27 cellular contexts compared by ENCODE assay signal in the genomic region with DNA sequence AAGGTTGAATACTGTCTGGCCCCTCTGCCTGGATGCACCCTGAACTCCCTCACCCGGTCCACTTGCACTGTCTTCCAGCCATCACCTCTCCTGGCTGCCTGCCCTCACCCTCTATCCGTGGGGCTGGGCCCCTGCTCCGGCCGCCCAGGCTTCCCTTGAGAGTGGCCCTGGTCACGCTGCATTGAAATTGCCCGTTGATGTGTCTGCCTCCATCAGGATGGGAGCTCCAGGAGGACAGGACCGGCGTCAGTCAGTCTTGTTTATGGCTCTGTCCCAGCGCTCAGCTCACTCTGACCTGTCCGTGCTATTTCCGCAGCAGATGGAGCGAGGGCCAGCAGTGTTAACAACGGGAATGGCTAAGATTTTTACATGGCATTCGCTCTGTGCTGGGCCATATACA. TPM values are rescaled to one million over a fixed set of nuclear protein-coding genes. Genes with fewer than 3 reads are reported as not detected.
DNase-seq lines count a peak whose midpoint lies in the region; ATAC-seq and TF ChIP-seq lines count a peak whose summit lies in the region.
"Had no signal": no experiment of that assay in that cellular context is flagged by ENCODE, and none has a peak within 500 bp of the region (broad histone marks: within the 10 kb centered on the region; RNA-seq: fewer than 3 reads in every experiment).

No MANE protein-coding gene starts in this region.

- no peak overlapping the region for H3K4me3 ChIP-seq in BLaER1 treated with 17β-estradiol and CSF1 and Interleukin-3, amounts not matched to agents 10 nM and 100 nM
- no peak overlapping the region for H3K4me3 ChIP-seq in GM23338
- H3K4me3 ChIP-seq: breast epithelium, skin epidermis, upper lobe of left lung had no signal

- H3K9me2 ChIP-seq in GM23338 (ENCODE audit: insufficient read depth): no peaks in the 10 kb centered on the region

- H3K79me2 ChIP-seq in GM23338 (replicated peaks; ENCODE audit: insufficient read depth): no peaks in the 10 kb centered on the region

- ATAC-seq in GM23338: no peak
- ATAC-seq in GM18498 (IDR thresholded peaks at IDR 0.05; ENCODE audit: unreplicated experiment): no peak
- ATAC-seq in HG03175 (IDR thresholded peaks at IDR 0.05; ENCODE audit: unreplicated experiment): no peak
- ATAC-seq: HepG2, left colon had no signal

- no peaks in the 10 kb centered on the region for H3K27me3 ChIP-seq in BLaER1 treated with 17β-estradiol and CSF1 and Interleukin-3, amounts not matched to agents 10 nM and 100 nM
- H3K27me3 ChIP-seq in GM23338 (ENCODE audit: insufficient read depth): no peaks in the 10 kb centered on the region
- H3K27me3 ChIP-seq: upper lobe of left lung had no signal

- H3K9me3 Mint-ChIP-seq in GM23338 (peaks cover 7% of the 10 kb centered on the region; the same call in 2 of the 3 replicates), nephron progenitor cell (no peaks in the 10 kb centered on the region)
- H3K9me3 Mint-ChIP-seq: activated naive CD4-positive, alpha-beta T cell treated with anti-CD3 and anti-CD28 coated beads, Interleukin-2, amount 50 U/mL, for 72 hours had no signal

- H4K20me1 ChIP-seq in BLaER1 treated with 17β-estradiol and CSF1 and Interleukin-3, amounts not matched to agents 10 nM and 100 nM: peaks cover 0 to 6% (median 0%) of the 10 kb centered on the region in 11 experiments; a peak in 1 of 22 replicates
- no peaks in the 10 kb centered on the region for H4K20me1 ChIP-seq in GM23338 (replicated peaks; ENCODE audit: insufficient read depth)

- TF ChIP-seq CTCF in GM23338 (conservative IDR thresholded peaks at IDR 0.05; ENCODE audit: low read depth in 2 of 2) (no peak), nephron progenitor cell (IDR thresholded peaks at IDR 0.05) (no peak)

- DNase-seq in GM23338 (ENCODE audit: low spot score) (no peak), dermis microvascular lymphatic vessel endothelial cell (ENCODE audit: low read depth in 2 of 2) (peak; percentile 12 to 28), nephron progenitor cell (peak; percentile 40), COLO668 (lab: John Stamatoyannopoulos, UW; ENCODE audit: unreplicated experiment) (no peak), NCI-H2227 treated with DMSO at 0.1 percent for 48 hours (lab: John Stamatoyannopoulos, UW) (no peak)
- DNase-seq: activated CD4-positive, alpha-beta T cell treated with anti-CD3 and anti-CD28 coated beads for 4 hours; activated CD8-positive, alpha-beta memory T cell treated with anti-CD3 and anti-CD28 coated beads for 24 hours; activated T-cell treated with anti-CD3 and anti-CD28 coated beads for 4 hours; COR-L47; effector CD8-positive, alpha-beta T cell; H7; hippocampal formation; left colon; mesenchymal stem cell; NCI-H1694; stimulated activated naive CD4-positive, alpha-beta T cell; T1000; upper lobe of left lung; WERI-Rb-1 had no signal

- H3K9me3 ChIP-seq in BLaER1 treated with 17β-estradiol and CSF1 and Interleukin-3, amounts not matched to agents 10 nM and 100 nM (replicated peaks in 1 of 11): peaks cover 10 to 13% (median 12%) of the 10 kb centered on the region in 11 experiments
- H3K9me3 ChIP-seq: breast epithelium, upper lobe of left lung had no signal

- H3K9ac ChIP-seq in BLaER1 treated with 17β-estradiol and CSF1 and Interleukin-3, amounts not matched to agents 10 nM and 100 nM: peak overlapping the region in 4 of 11 experiments; percentile 5 to 47 (median 30); a peak in 4 of 22 replicates

- H3K4me2 ChIP-seq in BLaER1 treated with 17β-estradiol and CSF1 and Interleukin-3, amounts not matched to agents 10 nM and 100 nM: peak overlapping the region in 10 of 11 experiments; percentile 0 to 87 (median 76); a peak in 18 of 22 replicates
- no peak overlapping the region for H3K4me2 ChIP-seq in GM23338

- no peaks in the 10 kb centered on the region for H3F3A ChIP-seq in GM23338 (replicated peaks; ENCODE audit: low read depth)

- H3K27me3 Mint-ChIP-seq in GM23338 (ENCODE audit: insufficient read depth, low read depth, poor library complexity) (peaks cover 36% of the 10 kb centered on the region), nephron progenitor cell (ENCODE audit: low read depth, poor library complexity) (peaks cover 6% of the 10 kb centered on the region)

- 0 out of 22 replicates have a peak, but pooled peaks cover 0 to 4% (median 0%) of the 10 kb centered on the region in 11 experiments for H3K36me3 ChIP-seq in BLaER1 treated with 17β-estradiol and CSF1 and Interleukin-3, amounts not matched to agents 10 nM and 100 nM
- H3K36me3 ChIP-seq in GM23338 (ENCODE audit: insufficient read depth): no peaks in the 10 kb centered on the region
- H3K36me3 ChIP-seq: breast epithelium, upper lobe of left lung, WERI-Rb-1 had no signal

- H2AFZ ChIP-seq in GM23338: peak overlapping the region; percentile 89

- 0 out of 22 replicates have a peak overlapping the region, but pooled peaks of 2 of the 11 experiments have one; percentile 13 to 40 for H3K27ac ChIP-seq in BLaER1 treated with 17β-estradiol and CSF1 and Interleukin-3, amounts not matched to agents 10 nM and 100 nM
- H3K27ac ChIP-seq in GM23338 (ENCODE audit: low read depth): no peak overlapping the region
- H3K27ac ChIP-seq: breast epithelium, skin epidermis, upper lobe of left lung, WERI-Rb-1 had no signal

- peaks cover 27 to 93% (median 90%) of the 10 kb centered on the region in 10 experiments; a peak in 19 of 20 replicates for H3K4me1 ChIP-seq in BLaER1 treated with 17β-estradiol and CSF1 and Interleukin-3, amounts not matched to agents 10 nM and 100 nM
- H3K4me1 ChIP-seq in GM23338 (ENCODE audit: insufficient read depth): peaks cover 39% of the 10 kb centered on the region
- H3K4me1 ChIP-seq: breast epithelium, upper lobe of left lung had no signal

- H3K27ac Mint-ChIP-seq in GM23338 (no peak overlapping the region), nephron progenitor cell (peak overlapping the region; percentile 4)
- H3K27ac Mint-ChIP-seq: activated naive CD4-positive, alpha-beta T cell treated with anti-CD3 and anti-CD28 coated beads, Interleukin-2, amount 50 U/mL, for 72 hours had no signal

- H3K4me1 Mint-ChIP-seq in GM23338 (peaks cover 64% of the 10 kb centered on the region), nephron progenitor cell (peaks cover 80% of the 10 kb centered on the region)

- H3K4me3 Mint-ChIP-seq in GM23338: peak overlapping the region; percentile 50; the same call in 2 of the 3 replicates
- H3K4me3 Mint-ChIP-seq in nephron progenitor cell: peak overlapping the region; percentile 48

- peaks cover 4% of the 10 kb centered on the region; the same call in 1 of the 3 replicates for H3K36me3 Mint-ChIP-seq in GM23338 (ENCODE audit: low read depth)
- no peaks in the 10 kb centered on the region for H3K36me3 Mint-ChIP-seq in nephron progenitor cell (ENCODE audit: low read depth)

TF ChIP-seq in GM23338, 12 proteins besides CTCF, POLR2A, EP300 and RAD21 (continues in another document):
- TF ChIP-seq POLR2AphosphoS5 (IDR thresholded peaks at IDR 0.05; ENCODE audit: low read depth) (no peak), EZH2phosphoT487 (IDR thresholded peaks at IDR 0.05; ENCODE audit: unreplicated experiment) (no peak), NANOG (IDR thresholded peaks at IDR 0.05; ENCODE audit: borderline replicate concordance) (no peak), STAT1 (IDR thresholded peaks at IDR 0.05; ENCODE audit: unreplicated experiment) (no peak), ZNF331 (CRISPR knock-in tag; IDR thresholded peaks at IDR 0.05; ENCODE audit: low read depth) (no peak)
- TF ChIP-seq, protein P1, sequence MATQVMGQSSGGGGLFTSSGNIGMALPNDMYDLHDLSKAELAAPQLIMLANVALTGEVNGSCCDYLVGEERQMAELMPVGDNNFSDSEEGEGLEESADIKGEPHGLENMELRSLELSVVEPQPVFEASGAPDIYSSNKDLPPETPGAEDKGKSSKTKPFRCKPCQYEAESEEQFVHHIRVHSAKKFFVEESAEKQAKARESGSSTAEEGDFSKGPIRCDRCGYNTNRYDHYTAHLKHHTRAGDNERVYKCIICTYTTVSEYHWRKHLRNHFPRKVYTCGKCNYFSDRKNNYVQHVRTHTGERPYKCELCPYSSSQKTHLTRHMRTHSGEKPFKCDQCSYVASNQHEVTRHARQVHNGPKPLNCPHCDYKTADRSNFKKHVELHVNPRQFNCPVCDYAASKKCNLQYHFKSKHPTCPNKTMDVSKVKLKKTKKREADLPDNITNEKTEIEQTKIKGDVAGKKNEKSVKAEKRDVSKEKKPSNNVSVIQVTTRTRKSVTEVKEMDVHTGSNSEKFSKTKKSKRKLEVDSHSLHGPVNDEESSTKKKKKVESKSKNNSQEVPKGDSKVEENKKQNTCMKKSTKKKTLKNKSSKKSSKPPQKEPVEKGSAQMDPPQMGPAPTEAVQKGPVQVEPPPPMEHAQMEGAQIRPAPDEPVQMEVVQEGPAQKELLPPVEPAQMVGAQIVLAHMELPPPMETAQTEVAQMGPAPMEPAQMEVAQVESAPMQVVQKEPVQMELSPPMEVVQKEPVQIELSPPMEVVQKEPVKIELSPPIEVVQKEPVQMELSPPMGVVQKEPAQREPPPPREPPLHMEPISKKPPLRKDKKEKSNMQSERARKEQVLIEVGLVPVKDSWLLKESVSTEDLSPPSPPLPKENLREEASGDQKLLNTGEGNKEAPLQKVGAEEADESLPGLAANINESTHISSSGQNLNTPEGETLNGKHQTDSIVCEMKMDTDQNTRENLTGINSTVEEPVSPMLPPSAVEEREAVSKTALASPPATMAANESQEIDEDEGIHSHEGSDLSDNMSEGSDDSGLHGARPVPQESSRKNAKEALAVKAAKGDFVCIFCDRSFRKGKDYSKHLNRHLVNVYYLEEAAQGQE (IDR thresholded peaks at IDR 0.05; ENCODE audit: unreplicated experiment): no peak
- TF ChIP-seq, protein P2, sequence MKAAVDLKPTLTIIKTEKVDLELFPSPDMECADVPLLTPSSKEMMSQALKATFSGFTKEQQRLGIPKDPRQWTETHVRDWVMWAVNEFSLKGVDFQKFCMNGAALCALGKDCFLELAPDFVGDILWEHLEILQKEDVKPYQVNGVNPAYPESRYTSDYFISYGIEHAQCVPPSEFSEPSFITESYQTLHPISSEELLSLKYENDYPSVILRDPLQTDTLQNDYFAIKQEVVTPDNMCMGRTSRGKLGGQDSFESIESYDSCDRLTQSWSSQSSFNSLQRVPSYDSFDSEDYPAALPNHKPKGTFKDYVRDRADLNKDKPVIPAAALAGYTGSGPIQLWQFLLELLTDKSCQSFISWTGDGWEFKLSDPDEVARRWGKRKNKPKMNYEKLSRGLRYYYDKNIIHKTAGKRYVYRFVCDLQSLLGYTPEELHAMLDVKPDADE (IDR thresholded peaks at IDR 0.05): no peak

RNA-seq across cellular contexts. Expression of a gene that starts 34.9 kb away (rescaled TPM):
- 4.2 and 4.5 TPM in 2 replicates for total RNA-seq in GM23338 (2014; rRNA removed; shearing (Covaris generic))
- 0.66 and 0.68 TPM in 2 replicates for polyA plus RNA-seq in GM23338 (2016; fragmentation: Nextera tagmentation; extraction: Ambion mirVana)
- total RNA-seq in dermis microvascular lymphatic vessel endothelial cell: under 0.01 TPM in 1 of 2 replicates, not detected in the other
- total RNA-seq: osteoblast had no signal
- polyA plus RNA-seq: HepG2 had no signal

Comparison
In these comparisons a context has a peak if more than half of its experiments do, and no peak if none do; other contexts are left out.
1. DNase-seq: peak in dermis microvascular lymphatic vessel endothelial cell (2 of 2) and nephron progenitor cell (single experiment); none in GM23338 (single experiment), COLO668 (single experiment) and NCI-H2227 treated with DMSO at 0.1 percent for 48 hours (single experiment).